ENCODE assay signal across 1 cellular context in the genomic region with DNA sequence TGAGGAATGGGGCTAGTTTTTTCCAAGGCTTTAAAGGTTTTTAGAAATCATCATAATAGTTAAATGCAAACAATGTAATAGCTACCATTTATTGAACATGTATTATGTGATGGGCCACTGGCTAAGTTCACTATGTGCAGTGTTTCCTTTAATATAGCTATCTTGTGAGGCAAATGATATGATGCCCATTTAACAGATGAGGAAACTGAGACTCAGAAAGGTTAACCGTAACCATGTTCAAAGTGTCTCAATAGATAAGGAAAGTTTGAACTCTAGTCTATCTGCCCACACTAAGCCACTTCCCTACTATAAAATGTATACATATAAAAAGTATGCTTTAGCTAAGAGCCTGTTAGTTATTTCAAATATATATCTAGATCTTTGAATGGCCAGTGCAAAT.
TF ChIP-seq lines count a peak whose summit lies in the region.

No MANE protein-coding gene starts in this region.

TF ChIP-seq in HepG2, 621 proteins besides CTCF, POLR2A, EP300 and RAD21 (continued from another document):
- TF ChIP-seq, protein P1, sequence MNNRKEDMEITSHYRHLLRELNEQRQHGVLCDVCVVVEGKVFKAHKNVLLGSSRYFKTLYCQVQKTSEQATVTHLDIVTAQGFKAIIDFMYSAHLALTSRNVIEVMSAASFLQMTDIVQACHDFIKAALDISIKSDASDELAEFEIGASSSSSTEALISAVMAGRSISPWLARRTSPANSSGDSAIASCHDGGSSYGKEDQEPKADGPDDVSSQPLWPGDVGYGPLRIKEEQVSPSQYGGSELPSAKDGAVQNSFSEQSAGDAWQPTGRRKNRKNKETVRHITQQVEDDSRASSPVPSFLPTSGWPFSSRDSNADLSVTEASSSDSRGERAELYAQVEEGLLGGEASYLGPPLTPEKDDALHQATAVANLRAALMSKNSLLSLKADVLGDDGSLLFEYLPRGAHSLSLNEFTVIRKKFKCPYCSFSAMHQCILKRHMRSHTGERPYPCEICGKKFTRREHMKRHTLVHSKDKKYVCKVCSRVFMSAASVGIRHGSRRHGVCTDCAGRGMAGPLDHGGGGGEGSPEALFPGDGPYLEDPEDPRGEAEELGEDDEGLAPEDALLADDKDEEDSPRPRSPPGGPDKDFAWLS (CRISPR knock-in tag; IDR thresholded peaks at IDR 0.05; ENCODE audit: borderline replicate concordance): no peak
- TF ChIP-seq NBN (conservative IDR thresholded peaks at IDR 0.05) (no peak), ZNF326 (CRISPR knock-in tag; IDR thresholded peaks at IDR 0.05; ENCODE audit: borderline replicate concordance) (no peak), KDM4B (CRISPR knock-in tag; IDR thresholded peaks at IDR 0.05) (no peak), KDM6A (CRISPR knock-in tag; IDR thresholded peaks at IDR 0.05; ENCODE audit: low read depth) (no peak), ZNF629 (CRISPR knock-in tag; conservative IDR thresholded peaks at IDR 0.05) (peak; percentile 61), SOX5 (CRISPR knock-in tag; IDR thresholded peaks at IDR 0.05; ENCODE audit: borderline replicate concordance) (no peak)
